In the genomic region with DNA sequence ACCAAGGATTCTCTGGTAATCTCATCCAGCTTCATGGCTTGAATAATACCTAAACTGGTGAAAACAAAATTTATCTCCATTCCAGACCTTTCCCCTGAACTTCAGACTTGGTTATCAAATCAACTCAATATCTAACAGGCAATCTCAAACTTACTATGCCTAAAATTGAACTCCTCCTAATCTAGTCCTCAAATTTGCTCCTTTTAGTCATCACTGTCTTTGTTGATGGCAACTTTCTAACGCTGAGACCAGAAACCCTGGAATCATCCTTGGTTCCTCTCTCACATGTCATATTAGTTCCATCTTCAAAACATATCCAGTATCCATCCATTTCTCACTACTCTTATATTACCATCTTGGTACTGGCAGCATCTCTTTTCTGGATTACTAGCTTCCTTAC, we compare ENCODE assay signal across 1 cellular context.
TF ChIP-seq lines count a peak whose summit lies in the region.

No MANE protein-coding gene starts in this region.

TF ChIP-seq in SK-N-SH treated with all-trans-retinoic acid at 6 μM for 48 hours, 23 proteins besides CTCF, POLR2A, EP300 and RAD21 (continued from another document):
- TF ChIP-seq, protein P1, sequence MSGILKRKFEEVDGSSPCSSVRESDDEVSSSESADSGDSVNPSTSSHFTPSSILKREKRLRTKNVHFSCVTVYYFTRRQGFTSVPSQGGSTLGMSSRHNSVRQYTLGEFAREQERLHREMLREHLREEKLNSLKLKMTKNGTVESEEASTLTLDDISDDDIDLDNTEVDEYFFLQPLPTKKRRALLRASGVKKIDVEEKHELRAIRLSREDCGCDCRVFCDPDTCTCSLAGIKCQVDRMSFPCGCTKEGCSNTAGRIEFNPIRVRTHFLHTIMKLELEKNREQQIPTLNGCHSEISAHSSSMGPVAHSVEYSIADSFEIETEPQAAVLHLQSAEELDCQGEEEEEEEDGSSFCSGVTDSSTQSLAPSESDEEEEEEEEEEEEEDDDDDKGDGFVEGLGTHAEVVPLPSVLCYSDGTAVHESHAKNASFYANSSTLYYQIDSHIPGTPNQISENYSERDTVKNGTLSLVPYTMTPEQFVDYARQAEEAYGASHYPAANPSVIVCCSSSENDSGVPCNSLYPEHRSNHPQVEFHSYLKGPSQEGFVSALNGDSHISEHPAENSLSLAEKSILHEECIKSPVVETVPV (CRISPR knock-in tag; IDR thresholded peaks at IDR 0.05): no peak
- no peak for TF ChIP-seq TOX (CRISPR knock-in tag; IDR thresholded peaks at IDR 0.05; ENCODE audit: borderline replicate concordance)
TF ChIP-seq in SK-N-SH treated with all-trans-retinoic acid at 6 μM for 48 hours: peak in this region for 0.
